In genomic region chr17:45895304-45895968, GRCh38 we compare ENCODE assay signal across 8 cellular contexts. TPM values are rescaled to one million over a fixed set of nuclear protein-coding genes. Genes with fewer than 3 reads are reported as not detected.
DNase-seq lines count a peak whose midpoint lies in the region; ATAC-seq, FAIRE-seq and TF ChIP-seq lines count a peak whose summit lies in the region.

No MANE protein-coding gene starts in this region.

- H3K4me1 ChIP-seq in pancreas, result no peaks in the 10 kb centered on the region

- peak overlapping the region; percentile 7 to 81 (median 53) for H3K4me3 ChIP-seq in pancreas

- peaks cover 14% of the 10 kb centered on the region for H3K4me1 Mint-ChIP-seq in activated CD8-positive, alpha-beta memory T cell treated with anti-CD3 and anti-CD28 coated beads, Interleukin-2, amount 10 ng/mL, durations not matched to agents 7 days and 5 days

- no peak for ATAC-seq in activated CD8-positive, alpha-beta memory T cell treated with anti-CD3 and anti-CD28 coated beads, Interleukin-2, amount 10 ng/mL, durations not matched to agents 7 days and 5 days
- ATAC-seq in pancreas, result peak in 3 of 4 donors; percentile 3 to 17 (median 5)
- ATAC-seq in HG03439 (IDR thresholded peaks at IDR 0.05; ENCODE audit: unreplicated experiment), result no peak

- peaks cover 80% of the 10 kb centered on the region for H3K27me3 Mint-ChIP-seq in activated CD8-positive, alpha-beta memory T cell treated with anti-CD3 and anti-CD28 coated beads, Interleukin-2, amount 10 ng/mL, durations not matched to agents 7 days and 5 days

- no peaks in the 10 kb centered on the region for H3K9me3 Mint-ChIP-seq in activated CD8-positive, alpha-beta memory T cell treated with anti-CD3 and anti-CD28 coated beads, Interleukin-2, amount 10 ng/mL, durations not matched to agents 7 days and 5 days (ENCODE audit: low read depth)

- no peaks in the 10 kb centered on the region for H3K36me3 Mint-ChIP-seq in activated CD8-positive, alpha-beta memory T cell treated with anti-CD3 and anti-CD28 coated beads, Interleukin-2, amount 10 ng/mL, durations not matched to agents 7 days and 5 days

- DNase-seq in D341Med (ENCODE audit: low spot score), result peak; percentile 85
- peak; percentile 56 for DNase-seq in NCI-H146 treated with DMSO at 0.1 percent for 48 hours (lab: John Stamatoyannopoulos, UW; ENCODE audit: unreplicated experiment)
- no peak for DNase-seq in activated CD8-positive, alpha-beta memory T cell treated with anti-CD3 and anti-CD28 coated beads, Interleukin-2, amount 10 ng/mL, durations not matched to agents 7 days and 5 days
- DNase-seq in frontal cortex (ENCODE audit: low spot score in 2 of 2), result peak; percentile 69 to 72
- peak in 4 of 6 donors; percentile 24 to 70 (median 48) for DNase-seq in pancreas
- no peak for DNase-seq in NOMO-1 treated with DMSO at 0.1 percent for 48 hours (lab: John Stamatoyannopoulos, UW; ENCODE audit: unreplicated experiment)
- DNase-seq in amniotic stem cell (lab: John Stamatoyannopoulos, UW), result no peak

- H3K27ac ChIP-seq in pancreas, result no peak overlapping the region

- H3K9me3 ChIP-seq in pancreas, result no peaks in the 10 kb centered on the region

- TF ChIP-seq CTCF in pancreas (IDR thresholded peaks at IDR 0.05), result no peak

- H3K36me3 ChIP-seq in pancreas, result no peaks in the 10 kb centered on the region

- no peak overlapping the region for H3K27ac Mint-ChIP-seq in activated CD8-positive, alpha-beta memory T cell treated with anti-CD3 and anti-CD28 coated beads, Interleukin-2, amount 10 ng/mL, durations not matched to agents 7 days and 5 days

- peaks cover 0 to 21% (median 8%) of the 10 kb centered on the region in 4 donors for H3K27me3 ChIP-seq in pancreas

- FAIRE-seq in frontal cortex (lab: Jason Lieb, UNC), result no peak
- no peak for FAIRE-seq in pancreas (lab: Jason Lieb, UNC)

- intact Hi-C loops in pancreas (cut with DNase I), result no loop called here

- peak overlapping the region; percentile 70 for H3K4me3 Mint-ChIP-seq in activated CD8-positive, alpha-beta memory T cell treated with anti-CD3 and anti-CD28 coated beads, Interleukin-2, amount 10 ng/mL, durations not matched to agents 7 days and 5 days

- CTCF ChIA-PET in activated CD8-positive, alpha-beta memory T cell treated with anti-CD3 and anti-CD28 coated beads, Interleukin-2, amount 10 ng/mL, durations not matched to agents 7 days and 5 days (lab: Charles Lee), result no interaction called here

- WGBS in pancreas, 2 donors, result 1% methylated on average over 54 to 62 of the region's 63 CpGs

RNA-seq across cellular contexts. Expression of gene MAPT, which starts 1.1 kb away (rescaled TPM):
- under 1 TPM in 1 of 2 experiments, not detected in 1; 0.15 TPM for total RNA-seq in activated CD8-positive, alpha-beta memory T cell treated with anti-CD3 and anti-CD28 coated beads, Interleukin-2, amount 10 ng/mL, durations not matched to agents 7 days and 5 days
- total RNA-seq in frontal cortex (76.6 TPM), pancreas (1 to 10 TPM; 1.1 to 2.8 (median 1.7) TPM)
- polyA plus RNA-seq in pancreas, result 1 to 10 TPM; 1.1 to 3.2 TPM

RNA-seq across cellular contexts. Expression of gene SPPL2C, which starts 50.8 kb away (rescaled TPM):
- total RNA-seq in activated CD8-positive, alpha-beta memory T cell treated with anti-CD3 and anti-CD28 coated beads, Interleukin-2, amount 10 ng/mL, durations not matched to agents 7 days and 5 days, result not detected
- total RNA-seq in frontal cortex (not detected), pancreas (not detected)
- polyA plus RNA-seq in pancreas, result not detected

Comparison
In these comparisons a context has a peak if more than half of its experiments do, and no peak if none do; other contexts are left out.
1. DNase-seq: peak in D341Med (single experiment), NCI-H146 treated with DMSO at 0.1 percent for 48 hours (single experiment), frontal cortex (2 of 2) and pancreas (4 of 6); none in activated CD8-positive, alpha-beta memory T cell treated with anti-CD3 and anti-CD28 coated beads, Interleukin-2, amount 10 ng/mL, durations not matched to agents 7 days and 5 days (single experiment), NOMO-1 treated with DMSO at 0.1 percent for 48 hours (single experiment) and amniotic stem cell (single experiment).
2. ATAC-seq: peak in pancreas (3 of 4); none in activated CD8-positive, alpha-beta memory T cell treated with anti-CD3 and anti-CD28 coated beads, Interleukin-2, amount 10 ng/mL, durations not matched to agents 7 days and 5 days (single experiment) and HG03439 (single experiment).
3. RNA of gene MAPT, which starts 1.1 kb away (total RNA-seq): 76.6 TPM in frontal cortex (single experiment); 1.1 to 2.8 TPM in pancreas and 0.15 TPM in activated CD8-positive, alpha-beta memory T cell treated with anti-CD3 and anti-CD28 coated beads, Interleukin-2, amount 10 ng/mL, durations not matched to agents 7 days and 5 days; every median in the first group is over 10 times any median in the second.